2 cellular contexts compared by ENCODE assay signal in genomic region chr5:114062940-114063867, GRCh38.
TF ChIP-seq lines count a peak whose summit lies in the region.

No MANE protein-coding gene starts in this region.

TF ChIP-seq in GM23338, 12 proteins besides CTCF, POLR2A, EP300 and RAD21:
- TF ChIP-seq ZNF114 (CRISPR knock-in tag; IDR thresholded peaks at IDR 0.05) (no peak), ZNF462 (CRISPR knock-in tag; IDR thresholded peaks at IDR 0.05) (no peak), STAT1 (IDR thresholded peaks at IDR 0.05; ENCODE audit: unreplicated experiment) (no peak), REST (IDR thresholded peaks at IDR 0.05; ENCODE audit: unreplicated experiment) (no peak), ETS1 (IDR thresholded peaks at IDR 0.05) (no peak), JUNB (IDR thresholded peaks at IDR 0.05; ENCODE audit: unreplicated experiment) (no peak), EZH2 (IDR thresholded peaks at IDR 0.05; ENCODE audit: low read depth, unreplicated experiment) (no peak), ZNF331 (CRISPR knock-in tag; IDR thresholded peaks at IDR 0.05; ENCODE audit: low read depth) (no peak), EZH2phosphoT487 (IDR thresholded peaks at IDR 0.05; ENCODE audit: unreplicated experiment) (no peak), NANOG (IDR thresholded peaks at IDR 0.05; ENCODE audit: borderline replicate concordance) (no peak), CREB1 (CRISPR knock-in tag; IDR thresholded peaks at IDR 0.05; ENCODE audit: low read depth) (no peak)
TF ChIP-seq in GM23338: peak in this region for 0.

TF ChIP-seq in H1, 55 proteins besides CTCF, POLR2A, EP300 and RAD21:
- no peak for TF ChIP-seq RFX5 (IDR thresholded peaks at IDR 0.05; ENCODE audit: borderline replicate concordance, low read depth, low read length)
- TF ChIP-seq MAX (IDR thresholded peaks at IDR 0.05), result no peak
- no peak for TF ChIP-seq SAP30 (IDR thresholded peaks at IDR 0.05; ENCODE audit: insufficient read depth, insufficient replicate concordance, low read length)
